ENCODE assay signal across 8 cellular contexts in the genomic region with DNA sequence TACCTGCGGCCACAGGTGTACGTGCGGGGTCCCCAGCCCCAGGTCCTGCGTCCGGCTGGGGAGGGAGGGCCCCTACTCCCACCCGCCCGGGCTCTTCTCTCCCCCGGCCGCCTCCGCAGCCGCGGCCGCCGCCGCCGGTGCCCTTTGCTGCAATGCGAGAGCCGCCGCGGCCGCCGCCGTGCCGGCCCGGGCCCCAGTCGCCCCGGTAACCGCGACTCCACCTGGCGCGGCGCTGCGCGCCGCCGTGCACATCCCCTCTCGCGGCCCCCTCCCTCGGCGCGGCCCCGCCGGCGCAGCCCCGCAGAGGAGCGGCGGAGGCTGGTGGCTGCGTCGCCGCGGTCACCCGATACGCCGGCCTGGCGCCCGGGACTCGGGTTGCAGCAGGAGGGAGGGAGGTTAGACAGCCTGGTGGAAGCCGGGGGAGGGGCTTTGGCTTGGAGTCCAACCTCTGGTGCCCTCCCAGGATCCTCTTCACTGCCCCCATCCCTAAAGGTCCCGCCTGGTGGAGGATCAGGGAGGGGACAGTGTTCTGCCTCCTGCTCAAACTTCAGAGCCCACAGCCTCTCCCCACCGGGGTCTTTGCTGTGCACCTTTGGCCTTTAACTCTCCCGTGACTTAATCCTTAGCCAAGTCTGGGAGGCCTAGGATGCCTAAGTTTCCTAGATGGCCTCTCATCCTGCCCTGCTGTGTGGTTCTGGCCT. TPM values are rescaled to one million over a fixed set of nuclear protein-coding genes. Genes with fewer than 3 reads are reported as not detected.
DNase-seq lines count a peak whose midpoint lies in the region; ATAC-seq and TF ChIP-seq lines count a peak whose summit lies in the region.

No MANE protein-coding gene starts in this region.

- H3K9me3 ChIP-seq in heart left ventricle (no peaks in the 10 kb centered on the region), psoas muscle (no peaks in the 10 kb centered on the region)

- peaks cover 89% of the 10 kb centered on the region for H3K27me3 Mint-ChIP-seq in activated T-cell treated with anti-CD3 and anti-CD28 coated beads, Interleukin-2, amount 50 U/mL, for 72 hours (ENCODE audit: low read depth)

- peak overlapping the region; percentile 36 to 37 for H3K4me3 Mint-ChIP-seq in activated T-cell treated with anti-CD3 and anti-CD28 coated beads, Interleukin-2, amount 50 U/mL, for 72 hours

- peak in 1 of 2 donors; percentile 19 for DNase-seq in activated T-cell treated with anti-CD3 and anti-CD28 coated beads, Interleukin-2, amount 50 U/mL, for 72 hours
- no peak for DNase-seq in activated T-cell treated with anti-CD3 and anti-CD28 coated beads, Interleukin-2, amount 50 U/mL, for 1 hour
- DNase-seq in NCI-H748 (lab: John Stamatoyannopoulos, UW; ENCODE audit: unreplicated experiment): peak; percentile 85
- no peak for DNase-seq in heart left ventricle
- DNase-seq in psoas muscle: no peak
- no peak for DNase-seq in cerebellar cortex (ENCODE audit: low spot score)

- WGBS in heart left ventricle, 4 donors: 2 to 26% (median 4%) methylated on average over 3 to 61 of the region's 61 CpGs
- WGBS in psoas muscle, 3 donors: 1 to 13% (median 2%) methylated on average over 6 to 61 of the region's 61 CpGs

- H3K27ac Mint-ChIP-seq in activated T-cell treated with anti-CD3 and anti-CD28 coated beads, Interleukin-2, amount 50 U/mL, for 72 hours: no peak overlapping the region

- peaks cover 0 to 13% (median 1%) of the 10 kb centered on the region in 12 donors for H3K4me1 ChIP-seq in heart left ventricle
- H3K4me1 ChIP-seq in psoas muscle: peaks cover 3% of the 10 kb centered on the region

- TF ChIP-seq CTCF in heart left ventricle (IDR thresholded peaks at IDR 0.05) (no peak), psoas muscle (IDR thresholded peaks at IDR 0.05) (no peak)

- TF ChIP-seq POLR2A in heart left ventricle (IDR thresholded peaks at IDR 0.05): no peak

- H3K9me3 Mint-ChIP-seq in activated T-cell treated with anti-CD3 and anti-CD28 coated beads, Interleukin-2, amount 50 U/mL, for 72 hours: no peaks in the 10 kb centered on the region

- H3K36me3 ChIP-seq in heart left ventricle (no peaks in the 10 kb centered on the region), psoas muscle (ENCODE audit: insufficient read depth in 1 of 2, low read depth in 1 of 2) (no peaks in the 10 kb centered on the region)

- H3K27ac ChIP-seq in heart left ventricle (no peak overlapping the region), psoas muscle (no peak overlapping the region)

- H3K4me1 Mint-ChIP-seq in activated T-cell treated with anti-CD3 and anti-CD28 coated beads, Interleukin-2, amount 50 U/mL, for 72 hours (ENCODE audit: low read depth): no peaks in the 10 kb centered on the region

- H3K36me3 Mint-ChIP-seq in activated T-cell treated with anti-CD3 and anti-CD28 coated beads, Interleukin-2, amount 50 U/mL, for 72 hours (ENCODE audit: insufficient read depth in 2 of 2): no peaks in the 10 kb centered on the region

- H3K4me3 ChIP-seq in heart left ventricle (peak overlapping the region in 8 of 12 donors; percentile 19 to 47 (median 31)), psoas muscle (peak overlapping the region; percentile 47)

- intact Hi-C loops in heart left ventricle (cut with DNase I): no loop called here
- intact Hi-C loops in psoas muscle (cut with DNase I): no loop called here

- peaks cover 15 to 100% (median 50%) of the 10 kb centered on the region in 9 donors for H3K27me3 ChIP-seq in heart left ventricle
- peaks cover 0 to 73% (median 20%) of the 10 kb centered on the region in 3 donors for H3K27me3 ChIP-seq in psoas muscle (ENCODE audit: insufficient read depth in 3 of 3, low read length in 2 of 3)

- peak; percentile 48 to 61 for ATAC-seq in activated T-cell treated with anti-CD3 and anti-CD28 coated beads, Interleukin-2, amount 50 U/mL, for 72 hours (replicated peaks in 1 of 2)
- peak in 1 of 4 donors; percentile 36 for ATAC-seq in heart left ventricle
- ATAC-seq in psoas muscle: peak; percentile 60 to 75 (median 72)
- no peak for ATAC-seq in HG02763 (IDR thresholded peaks at IDR 0.05; ENCODE audit: unreplicated experiment)
- no peak for ATAC-seq in HG02938 (IDR thresholded peaks at IDR 0.05; ENCODE audit: unreplicated experiment)

RNA-seq across cellular contexts. Expression of a gene that starts 32.9 kb away (rescaled TPM):
- total RNA-seq in activated T-cell treated with anti-CD3 and anti-CD28 coated beads, Interleukin-2, amount 50 U/mL, for 72 hours: 1 to 10 TPM in 1 of 2 donors, under 1 TPM in 1; 0.72 to 1.8 TPM
- total RNA-seq in heart left ventricle (1 to 10 TPM in 5 of 9 donors, under 1 TPM in 4; 0.46 to 1.7 (median 1.1) TPM), psoas muscle (under 1 TPM in 3 of 4 donors, not detected in 1; 0.13 to 0.39 (median 0.30) TPM)
- polyA plus RNA-seq in heart left ventricle (under 1 TPM; 0.19 to 0.95 TPM), psoas muscle (under 1 TPM; 0.04 to 0.18 (median 0.08) TPM)

Comparison
In these comparisons a context has a peak if more than half of its experiments do, and no peak if none do; other contexts are left out.
1. ATAC-seq: peak in activated T-cell treated with anti-CD3 and anti-CD28 coated beads, Interleukin-2, amount 50 U/mL, for 72 hours (2 of 2) and psoas muscle (4 of 4); none in HG02763 (single experiment) and HG02938 (single experiment).